1 cellular context compared by ENCODE assay signal in genomic region chr20:64242797-64243475, GRCh38.
TF ChIP-seq lines count a peak whose summit lies in the region.

No MANE protein-coding gene starts in this region.

TF ChIP-seq in HepG2, 621 proteins besides CTCF, POLR2A, EP300 and RAD21 (continued from another document and continues in another):
- TF ChIP-seq ZBTB8A (CRISPR knock-in tag; IDR thresholded peaks at IDR 0.05; ENCODE audit: borderline replicate concordance, low read depth) (no peak), ZNF761 (CRISPR knock-in tag; conservative IDR thresholded peaks at IDR 0.05) (peak; percentile 90), ZNF337 (CRISPR knock-in tag; IDR thresholded peaks at IDR 0.05; ENCODE audit: borderline replicate concordance, low read depth) (no peak), DPF2 (CRISPR knock-in tag; IDR thresholded peaks at IDR 0.05; ENCODE audit: borderline replicate concordance, low read depth) (peak; percentile 75), HMG20B (CRISPR knock-in tag; conservative IDR thresholded peaks at IDR 0.05) (peak; percentile 60; the same call in 1 of the 2 replicates), SP1 (IDR thresholded peaks at IDR 0.05) (no peak), SP1 (CRISPR knock-in tag; IDR thresholded peaks at IDR 0.05) (no peak), EZH2 (conservative IDR thresholded peaks at IDR 0.05; ENCODE audit: low read depth, low read length) (no peak), ZNF260 (CRISPR knock-in tag; IDR thresholded peaks at IDR 0.05; ENCODE audit: borderline replicate concordance, low read depth) (0 out of 2 replicates have a peak, but pooled peaks have one; percentile 87), GLMP (CRISPR knock-in tag; IDR thresholded peaks at IDR 0.05; ENCODE audit: borderline replicate concordance) (no peak), RBFOX2 (IDR thresholded peaks at IDR 0.05; ENCODE audit: low read depth, low read length) (no peak), NFE2L1 (CRISPR knock-in tag; IDR thresholded peaks at IDR 0.05; ENCODE audit: borderline replicate concordance) (0 out of 2 replicates have a peak, but pooled peaks have one; percentile 39), SOX5 (CRISPR knock-in tag; IDR thresholded peaks at IDR 0.05; ENCODE audit: borderline replicate concordance) (peak; percentile 84), JARID2 (CRISPR knock-in tag; IDR thresholded peaks at IDR 0.05; ENCODE audit: insufficient replicate concordance) (no peak), ZNF274 (CRISPR knock-in tag; IDR thresholded peaks at IDR 0.05) (peak; percentile 73; the same call in 1 of the 2 replicates), SSRP1 (CRISPR knock-in tag; IDR thresholded peaks at IDR 0.05) (no peak), ZMAT5 (CRISPR knock-in tag; IDR thresholded peaks at IDR 0.05; ENCODE audit: borderline replicate concordance, low read depth) (no peak), MXI1 (IDR thresholded peaks at IDR 0.05; ENCODE audit: borderline replicate concordance, low read depth, low read length) (peak; percentile 47; the same call in 1 of the 3 replicates), SMYD3 (CRISPR knock-in tag; IDR thresholded peaks at IDR 0.05) (0 out of 2 replicates have a peak, but pooled peaks have one; percentile 18), ELF3 (CRISPR knock-in tag; IDR thresholded peaks at IDR 0.05) (peak; percentile 83), ZNF891 (CRISPR knock-in tag; IDR thresholded peaks at IDR 0.05) (no peak), ZNF350 (CRISPR knock-in tag; IDR thresholded peaks at IDR 0.05; ENCODE audit: borderline replicate concordance, low read depth) (peak; percentile 86), ZFP82 (CRISPR knock-in tag; IDR thresholded peaks at IDR 0.05; ENCODE audit: borderline replicate concordance) (no peak), HNRNPUL1 (IDR thresholded peaks at IDR 0.05; ENCODE audit: low read depth, low read length) (no peak), SP4 (CRISPR knock-in tag; IDR thresholded peaks at IDR 0.05) (no peak), BATF2 (CRISPR knock-in tag; IDR thresholded peaks at IDR 0.05) (no peak), SP5 (CRISPR knock-in tag; IDR thresholded peaks at IDR 0.05; ENCODE audit: borderline replicate concordance, low read depth) (peak; percentile 57), PHF8 (CRISPR knock-in tag; IDR thresholded peaks at IDR 0.05) (no peak; the same call in none of the 2 replicates), ZKSCAN5 (CRISPR knock-in tag; IDR thresholded peaks at IDR 0.05) (no peak), ZNF7 (CRISPR knock-in tag; IDR thresholded peaks at IDR 0.05) (no peak), NFKBIZ (CRISPR knock-in tag; IDR thresholded peaks at IDR 0.05) (no peak), TRIM22 (IDR thresholded peaks at IDR 0.05) (no peak), ATF7 (IDR thresholded peaks at IDR 0.05) (no peak), ATF7 (CRISPR knock-in tag; IDR thresholded peaks at IDR 0.05) (peak; percentile 57; the same call in 1 of the 2 replicates), JUND (CRISPR knock-in tag; IDR thresholded peaks at IDR 0.05) (no peak), ZNF503 (CRISPR knock-in tag; IDR thresholded peaks at IDR 0.05) (peak; percentile 78; the same call in 1 of the 2 replicates), ZNF800 (CRISPR knock-in tag; IDR thresholded peaks at IDR 0.05) (0 out of 2 replicates have a peak, but pooled peaks have one; percentile 51), ZNF362 (CRISPR knock-in tag; IDR thresholded peaks at IDR 0.05; ENCODE audit: borderline replicate concordance) (peak; percentile 93), RARA (CRISPR knock-in tag; IDR thresholded peaks at IDR 0.05) (peak; percentile 98), TARDBP (CRISPR knock-in tag; IDR thresholded peaks at IDR 0.05) (peak; percentile 88; the same call in 1 of the 2 replicates), ZNF75D (CRISPR knock-in tag; IDR thresholded peaks at IDR 0.05; ENCODE audit: borderline replicate concordance) (no peak), POGK (CRISPR knock-in tag; conservative IDR thresholded peaks at IDR 0.05) (no peak), ZNF121 (CRISPR knock-in tag; IDR thresholded peaks at IDR 0.05) (no peak), ZNF235 (CRISPR knock-in tag; IDR thresholded peaks at IDR 0.05; ENCODE audit: borderline replicate concordance) (no peak), ETS1 (CRISPR knock-in tag; IDR thresholded peaks at IDR 0.05) (no peak), ATF5 (CRISPR knock-in tag; IDR thresholded peaks at IDR 0.05; ENCODE audit: low read depth) (no peak), IRF1 (CRISPR knock-in tag; IDR thresholded peaks at IDR 0.05; ENCODE audit: low read depth) (no peak), ZFYVE20 (CRISPR knock-in tag; IDR thresholded peaks at IDR 0.05; ENCODE audit: borderline replicate concordance, low read depth) (no peak), POLR2AphosphoS5 (IDR thresholded peaks at IDR 0.05; ENCODE audit: low read depth, low read length) (no peak), SATB2 (CRISPR knock-in tag; IDR thresholded peaks at IDR 0.05) (no peak), RCOR2 (CRISPR knock-in tag; IDR thresholded peaks at IDR 0.05) (peak; percentile 95), ZFP41 (CRISPR knock-in tag; IDR thresholded peaks at IDR 0.05; ENCODE audit: borderline replicate concordance) (0 out of 2 replicates have a peak, but pooled peaks have one; percentile 61), IRF2 (CRISPR knock-in tag; IDR thresholded peaks at IDR 0.05) (peak; percentile 92), NFYC (CRISPR knock-in tag; IDR thresholded peaks at IDR 0.05) (no peak), CBFB (CRISPR knock-in tag; IDR thresholded peaks at IDR 0.05) (no peak), XRCC5 (optimal IDR thresholded peaks at IDR 0.05; ENCODE audit: low read length) (peak; percentile 37), ZNF615 (CRISPR knock-in tag; IDR thresholded peaks at IDR 0.05; ENCODE audit: borderline replicate concordance) (peak; percentile 36; the same call in 1 of the 2 replicates), TBP (CRISPR knock-in tag; IDR thresholded peaks at IDR 0.05) (no peak), SNAPC5 (CRISPR knock-in tag; IDR thresholded peaks at IDR 0.05; ENCODE audit: borderline replicate concordance) (no peak; the same call in 1 of the 2 replicates), THAP7 (CRISPR knock-in tag; IDR thresholded peaks at IDR 0.05) (peak; percentile 55; the same call in 1 of the 2 replicates), ZNF496 (CRISPR knock-in tag; IDR thresholded peaks at IDR 0.05; ENCODE audit: insufficient replicate concordance) (no peak)
